10 cellular contexts compared by ENCODE assay signal in the genomic region with DNA sequence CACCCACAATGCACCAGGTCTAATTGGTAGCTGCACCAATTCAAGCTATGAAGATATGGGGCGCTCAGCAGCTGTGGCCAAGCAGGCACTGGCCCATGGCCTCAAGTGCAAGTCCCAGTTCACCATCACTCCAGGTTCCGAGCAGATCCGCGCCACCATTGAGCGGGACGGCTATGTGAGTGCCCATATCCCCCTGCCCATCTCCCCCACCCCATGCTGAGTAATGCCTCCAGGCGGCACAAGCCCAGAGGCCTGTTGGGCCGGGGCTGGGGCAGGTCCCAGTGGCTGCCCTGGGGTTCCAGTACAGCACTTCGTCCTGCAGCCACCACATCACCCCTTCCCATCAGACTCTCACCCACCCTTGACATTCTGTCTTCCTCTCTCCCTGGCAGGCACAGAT. TPM values are rescaled to one million over a fixed set of nuclear protein-coding genes. Genes with fewer than 3 reads are reported as not detected.
DNase-seq lines count a peak whose midpoint lies in the region; ATAC-seq and TF ChIP-seq lines count a peak whose summit lies in the region.
"Had no signal": no experiment of that assay in that cellular context is flagged by ENCODE, and none has a peak within 500 bp of the region (broad histone marks: within the 10 kb centered on the region; RNA-seq: fewer than 3 reads in every experiment).

No MANE protein-coding gene starts in this region.

- peak overlapping the region; percentile 48 for H3K27ac Mint-ChIP-seq in activated naive CD4-positive, alpha-beta T cell treated with anti-CD3 and anti-CD28 coated beads for 36 hours
- H3K27ac Mint-ChIP-seq in brain, result peak overlapping the region in 4 of 5 experiments; percentile 50 to 89 (median 84)

- H3K36me3 Mint-ChIP-seq in activated naive CD4-positive, alpha-beta T cell treated with anti-CD3 and anti-CD28 coated beads for 36 hours (ENCODE audit: low read depth), result peaks cover 10% of the 10 kb centered on the region
- H3K36me3 Mint-ChIP-seq in brain, result peaks cover 14% of the 10 kb centered on the region

- CTCF ChIA-PET in activated naive CD4-positive, alpha-beta T cell treated with anti-CD3 and anti-CD28 coated beads for 36 hours (lab: Charles Lee), result interaction anchor here (7.3 kb wide), 1 partner anchor 119 kb away, joined by 64 read pairs; no protein-coding TSS in a partner anchor

- no peak overlapping the region for H3K4me3 Mint-ChIP-seq in activated naive CD4-positive, alpha-beta T cell treated with anti-CD3 and anti-CD28 coated beads for 36 hours
- no peak overlapping the region for H3K4me3 Mint-ChIP-seq in brain

- TF ChIP-seq CTCF in brain (conservative IDR thresholded peaks at IDR 0.05) (no peak), tibial artery (IDR thresholded peaks at IDR 0.05) (no peak)

- H3K4me3 ChIP-seq in muscle layer of duodenum (ENCODE audit: low read depth in 1 of 2, low read length in 2 of 2) (no peak overlapping the region), tibial artery (no peak overlapping the region)

- ATAC-seq in HG02981 (IDR thresholded peaks at IDR 0.05; ENCODE audit: unreplicated experiment), result no peak
- ATAC-seq: activated CD4-positive, CD25-positive, alpha-beta regulatory T cell treated with anti-CD3 and anti-CD28 coated beads, Interleukin-2, amount 50 U/mL, for 24 hours had no signal

- H3K27me3 ChIP-seq in muscle layer of duodenum (ENCODE audit: low read depth, low read length) (no peaks in the 10 kb centered on the region), tibial artery (no peaks in the 10 kb centered on the region)

- H3K9me3 ChIP-seq in muscle layer of duodenum (ENCODE audit: control insufficient read depth in 1 of 2, low read length in 2 of 2) (no peaks in the 10 kb centered on the region), tibial artery (no peaks in the 10 kb centered on the region)

- no peaks in the 10 kb centered on the region for H3K9me3 Mint-ChIP-seq in activated naive CD4-positive, alpha-beta T cell treated with anti-CD3 and anti-CD28 coated beads for 36 hours
- no peaks in the 10 kb centered on the region for H3K9me3 Mint-ChIP-seq in brain

- intact Hi-C loops in activated naive CD4-positive, alpha-beta T cell treated with anti-CD3 and anti-CD28 coated beads for 36 hours (cut with micrococcal nuclease), result no loop called here
- intact Hi-C loops in tibial artery (cut with DNase I; ENCODE audit: low total_unique reads), result no loop called here

- H3K27ac ChIP-seq in muscle layer of duodenum (ENCODE audit: low read length), result peak overlapping the region; percentile 61
- H3K27ac ChIP-seq in tibial artery, result peak overlapping the region; percentile 92 to 97

- no peak for DNase-seq in activated naive CD4-positive, alpha-beta T cell treated with anti-CD3 and anti-CD28 coated beads for 36 hours
- no peak for DNase-seq in activated naive CD4-positive, alpha-beta T cell treated with anti-CD3 and anti-CD28 coated beads, Interleukin-2, amount 50 U/mL, for 16 hours
- DNase-seq in tibial artery (no peak), KG1 (lab: John Stamatoyannopoulos, UW) (no peak)
- DNase-seq in effector CD4-positive, alpha-beta T cell, result no peak
- DNase-seq: NCI-H2227 treated with DMSO at 0.1 percent for 48 hours had no signal

- H3K27me3 Mint-ChIP-seq in activated naive CD4-positive, alpha-beta T cell treated with anti-CD3 and anti-CD28 coated beads for 36 hours (ENCODE audit: low read depth), result no peaks in the 10 kb centered on the region
- H3K27me3 Mint-ChIP-seq in brain, result no peaks in the 10 kb centered on the region

- peaks cover 51 to 66% of the 10 kb centered on the region in 2 donors for H3K36me3 ChIP-seq in muscle layer of duodenum (ENCODE audit: control insufficient read depth in 1 of 2, insufficient read depth in 2 of 2, low read length in 2 of 2)
- H3K36me3 ChIP-seq in tibial artery, result peaks cover 23 to 46% (median 30%) of the 10 kb centered on the region in 3 donors

- H3K4me1 ChIP-seq in muscle layer of duodenum (ENCODE audit: control insufficient read depth in 1 of 2, insufficient read depth in 2 of 2, low read length in 2 of 2), result peaks cover 14 to 50% of the 10 kb centered on the region in 2 donors
- H3K4me1 ChIP-seq in tibial artery, result peaks cover 0 to 52% (median 42%) of the 10 kb centered on the region in 4 donors

- peaks cover 19% of the 10 kb centered on the region for H3K4me1 Mint-ChIP-seq in activated naive CD4-positive, alpha-beta T cell treated with anti-CD3 and anti-CD28 coated beads for 36 hours (ENCODE audit: low read depth)
- H3K4me1 Mint-ChIP-seq in brain, result no peaks in the 10 kb centered on the region

RNA-seq across cellular contexts. Expression of gene POLR3H, which starts 21.5 kb away (rescaled TPM):
- total RNA-seq in activated naive CD4-positive, alpha-beta T cell treated with anti-CD3 and anti-CD28 coated beads for 36 hours, result 10 to 100 TPM; 14.8 to 17.6 TPM
- 39.3 TPM for polyA plus RNA-seq in brain (ENCODE audit: insufficient read depth, low read depth, low replicate concordance)

RNA-seq across cellular contexts. Expression of gene CSDC2, which starts 38.0 kb away (rescaled TPM):
- not detected for total RNA-seq in activated naive CD4-positive, alpha-beta T cell treated with anti-CD3 and anti-CD28 coated beads for 36 hours
- polyA plus RNA-seq in brain (ENCODE audit: insufficient read depth, low read depth, low replicate concordance), result 9.6 TPM

RNA-seq across cellular contexts. Expression of gene ACO2, which starts 53.9 kb away (rescaled TPM):
- total RNA-seq in activated naive CD4-positive, alpha-beta T cell treated with anti-CD3 and anti-CD28 coated beads for 36 hours, result 100 to 1,000 TPM; 113 to 118 TPM
- 234 TPM for polyA plus RNA-seq in brain (ENCODE audit: insufficient read depth, low read depth, low replicate concordance)

RNA-seq across cellular contexts. Expression of gene PHF5A, which starts 54.3 kb away (rescaled TPM):
- total RNA-seq in activated naive CD4-positive, alpha-beta T cell treated with anti-CD3 and anti-CD28 coated beads for 36 hours, result 10 to 100 TPM; 67.5 to 69.0 TPM
- 42.8 TPM for polyA plus RNA-seq in brain (ENCODE audit: insufficient read depth, low read depth, low replicate concordance)
